ENCODE assay signal across 8 cellular contexts in the genomic region with DNA sequence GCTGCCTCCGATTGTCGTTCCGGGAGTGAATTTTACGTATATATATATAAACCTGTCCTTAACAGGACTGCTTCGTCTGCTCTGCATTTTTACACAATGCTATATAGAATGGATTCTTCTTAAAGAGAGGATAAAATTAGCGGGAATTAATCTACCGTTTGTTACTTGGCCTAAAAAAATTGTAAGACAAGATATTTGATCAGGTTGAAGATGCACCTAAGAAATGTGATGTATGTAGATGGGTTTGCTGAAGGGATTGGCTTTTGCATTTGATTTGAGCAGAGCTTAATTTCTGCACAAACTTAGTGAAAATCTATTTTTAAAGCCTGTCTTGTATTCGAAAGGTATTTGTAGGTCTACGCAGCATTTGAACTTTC. TPM values are rescaled to one million over a fixed set of nuclear protein-coding genes. Genes with fewer than 3 reads are reported as not detected.
A peak's percentile ranks its signal among the peaks of the same experiment; 100 is the strongest.
DNase-seq lines count a peak whose midpoint lies in the region; ATAC-seq, FAIRE-seq and TF ChIP-seq lines count a peak whose summit lies in the region.

No MANE protein-coding gene starts in this region.

- H3K27me3 ChIP-seq in astrocyte (ENCODE audit: insufficient read depth, low read length) = no peaks in the 10 kb centered on the region
- H3K27me3 ChIP-seq in right lobe of liver = no peaks in the 10 kb centered on the region
- no peaks in the 10 kb centered on the region for H3K27me3 ChIP-seq in tibial nerve

- peaks cover 52% of the 10 kb centered on the region for H4K20me1 ChIP-seq in astrocyte (ENCODE audit: insufficient read depth, low read length)

- FAIRE-seq in astrocyte (lab: Jason Lieb, UNC) = no peak

- H3K27me3 Mint-ChIP-seq in stimulated activated naive CD8-positive, alpha-beta T cell treated with anti-CD3 and anti-CD28 coated beads, Interleukin-15, Interleukin-2, amounts not matched to agents 100 ng/mL and 50 ng/mL, for 24 hours = no peaks in the 10 kb centered on the region
- no peaks in the 10 kb centered on the region for H3K27me3 Mint-ChIP-seq in astrocyte (ENCODE audit: low read depth, unreplicated experiment)

- peaks cover 37% of the 10 kb centered on the region for H3K36me3 Mint-ChIP-seq in stimulated activated naive CD8-positive, alpha-beta T cell treated with anti-CD3 and anti-CD28 coated beads, Interleukin-15, Interleukin-2, amounts not matched to agents 100 ng/mL and 50 ng/mL, for 24 hours (ENCODE audit: low read depth)
- no peaks in the 10 kb centered on the region for H3K36me3 Mint-ChIP-seq in astrocyte (ENCODE audit: low read depth, unreplicated experiment)

- intact Hi-C loops in right lobe of liver (cut with DNase I) = loop anchor here in 1 of 2 donors (10.0 kb wide), 1 partner anchor 138 kb away; no protein-coding TSS in a partner anchor

- peaks cover 77% of the 10 kb centered on the region for H3K4me1 Mint-ChIP-seq in stimulated activated naive CD8-positive, alpha-beta T cell treated with anti-CD3 and anti-CD28 coated beads, Interleukin-15, Interleukin-2, amounts not matched to agents 100 ng/mL and 50 ng/mL, for 24 hours (ENCODE audit: low read depth)
- peaks cover 40% of the 10 kb centered on the region for H3K4me1 Mint-ChIP-seq in astrocyte (ENCODE audit: low read depth, unreplicated experiment)

- peak overlapping the region; percentile 97 for H3K27ac ChIP-seq in astrocyte (ENCODE audit: low read depth, low read length)
- peak overlapping the region; percentile 98 to 100 (median 99) for H3K27ac ChIP-seq in right lobe of liver
- peak overlapping the region; percentile 97 to 100 (median 100) for H3K27ac ChIP-seq in tibial nerve

- no peaks in the 10 kb centered on the region for H3K9me3 Mint-ChIP-seq in stimulated activated naive CD8-positive, alpha-beta T cell treated with anti-CD3 and anti-CD28 coated beads, Interleukin-15, Interleukin-2, amounts not matched to agents 100 ng/mL and 50 ng/mL, for 24 hours
- no peaks in the 10 kb centered on the region for H3K9me3 Mint-ChIP-seq in astrocyte (ENCODE audit: unreplicated experiment)

- ATAC-seq in stimulated activated naive CD8-positive, alpha-beta T cell treated with anti-CD3 and anti-CD28 coated beads, Interleukin-15, Interleukin-2, amounts not matched to agents 100 U/mL and 50 U/mL, for 24 hours = no peak
- ATAC-seq in right lobe of liver (no peak), GM21360 (IDR thresholded peaks at IDR 0.05; ENCODE audit: unreplicated experiment) (no peak), HG02970 (IDR thresholded peaks at IDR 0.05; ENCODE audit: low FRiP score, unreplicated experiment) (no peak)

- peak overlapping the region; percentile 97 for H3K27ac Mint-ChIP-seq in stimulated activated naive CD8-positive, alpha-beta T cell treated with anti-CD3 and anti-CD28 coated beads, Interleukin-15, Interleukin-2, amounts not matched to agents 100 ng/mL and 50 ng/mL, for 24 hours
- peak overlapping the region; percentile 97 for H3K27ac Mint-ChIP-seq in astrocyte (ENCODE audit: unreplicated experiment)

- peak overlapping the region; percentile 98 for H3K4me3 Mint-ChIP-seq in stimulated activated naive CD8-positive, alpha-beta T cell treated with anti-CD3 and anti-CD28 coated beads, Interleukin-15, Interleukin-2, amounts not matched to agents 100 ng/mL and 50 ng/mL, for 24 hours
- H3K4me3 Mint-ChIP-seq in astrocyte (ENCODE audit: unreplicated experiment) = peak overlapping the region; percentile 96

- H3K4me3 ChIP-seq in astrocyte (ENCODE audit: insufficient read depth, low read depth, low read length) (peak overlapping the region; percentile 97), right lobe of liver (peak overlapping the region; percentile 77 to 92 (median 85)), tibial nerve (peak overlapping the region; percentile 84 to 98 (median 88))

- DNase-seq in stimulated activated naive CD8-positive, alpha-beta T cell treated with anti-CD3 and anti-CD28 coated beads, Interleukin-15, Interleukin-2, amounts not matched to agents 100 U/mL and 50 U/mL, for 24 hours = no peak
- no peak for DNase-seq in astrocyte (ENCODE audit: low read depth)
- DNase-seq in right lobe of liver = no peak
- DNase-seq in tibial nerve (ENCODE audit: low spot score in 2 of 2) = no peak
- DNase-seq in stimulated activated CD4-positive, alpha-beta T cell treated with anti-CD3 and anti-CD28 coated beads, Interleukin-15, amount 100 ng/mL, for 24 hours = no peak

- H3K36me3 ChIP-seq in astrocyte (ENCODE audit: insufficient read depth, low read length) (no peaks in the 10 kb centered on the region), right lobe of liver (no peaks in the 10 kb centered on the region), tibial nerve (no peaks in the 10 kb centered on the region)

- H3K4me1 ChIP-seq in astrocyte (ENCODE audit: insufficient read depth, low read length) (peaks cover 40% of the 10 kb centered on the region), right lobe of liver (peaks cover 0 to 30% (median 7%) of the 10 kb centered on the region in 4 donors), tibial nerve (peaks cover 0 to 66% (median 49%) of the 10 kb centered on the region in 4 donors)

- no peak for TF ChIP-seq EP300 in tibial nerve (IDR thresholded peaks at IDR 0.05)

- TF ChIP-seq CTCF in astrocyte (IDR thresholded peaks at IDR 0.05; ENCODE audit: insufficient read depth, low read depth, low read length) (no peak), right lobe of liver (IDR thresholded peaks at IDR 0.05) (no peak), tibial nerve (IDR thresholded peaks at IDR 0.05) (no peak)

- H3K9ac ChIP-seq in astrocyte (ENCODE audit: low read length) = peak overlapping the region; percentile 98

- WGBS in right lobe of liver (ENCODE audit: insufficient coverage, low coverage, low lambda C conversion rate, missing lambda C conversion rate) = 0% methylated on average over 9 of the region's 9 CpGs
- WGBS in tibial nerve, 2 donors = 0 to 1% methylated on average over 9 of the region's 9 CpGs

- TF ChIP-seq POLR2A in right lobe of liver (IDR thresholded peaks at IDR 0.05) = no peak
- no peak for TF ChIP-seq POLR2A in tibial nerve (IDR thresholded peaks at IDR 0.05)

- H3K9me3 ChIP-seq in astrocyte (ENCODE audit: insufficient read depth, low read depth, low read length) = no peaks in the 10 kb centered on the region
- H3K9me3 ChIP-seq in right lobe of liver = no peaks in the 10 kb centered on the region
- no peaks in the 10 kb centered on the region for H3K9me3 ChIP-seq in tibial nerve

- H3K4me2 ChIP-seq in astrocyte (ENCODE audit: low read length) = peak overlapping the region; percentile 98

- H3K79me2 ChIP-seq in astrocyte (ENCODE audit: insufficient read depth, low read length) = peaks cover 57% of the 10 kb centered on the region

- H2AFZ ChIP-seq in astrocyte (ENCODE audit: low read depth, low read length) = no peak overlapping the region

RNA-seq across cellular contexts. Expression of gene PPP1CB, which starts 1.0 kb away (rescaled TPM):
- 250 and 263 TPM in 2 replicates for total RNA-seq in astrocyte
- total RNA-seq in right lobe of liver = 10 to 100 TPM; 55.7 to 86.3 (median 71.4) TPM
- total RNA-seq in tibial nerve = 100 to 1,000 TPM; 105 to 335 (median 230) TPM

RNA-seq across cellular contexts. Expression of gene SPDYA, which starts 58.0 kb away (rescaled TPM):
- total RNA-seq in astrocyte (1.3 and 1.4 TPM in 2 replicates), right lobe of liver (under 1 TPM in 5 of 6 experiments, not detected in 1; 0.15 to 0.55 (median 0.42) TPM), tibial nerve (1 to 10 TPM in 3 of 4 donors, under 1 TPM in 1; 0.90 to 5.7 (median 4.6) TPM)
